2 cellular contexts compared by ENCODE assay signal in the genomic region with DNA sequence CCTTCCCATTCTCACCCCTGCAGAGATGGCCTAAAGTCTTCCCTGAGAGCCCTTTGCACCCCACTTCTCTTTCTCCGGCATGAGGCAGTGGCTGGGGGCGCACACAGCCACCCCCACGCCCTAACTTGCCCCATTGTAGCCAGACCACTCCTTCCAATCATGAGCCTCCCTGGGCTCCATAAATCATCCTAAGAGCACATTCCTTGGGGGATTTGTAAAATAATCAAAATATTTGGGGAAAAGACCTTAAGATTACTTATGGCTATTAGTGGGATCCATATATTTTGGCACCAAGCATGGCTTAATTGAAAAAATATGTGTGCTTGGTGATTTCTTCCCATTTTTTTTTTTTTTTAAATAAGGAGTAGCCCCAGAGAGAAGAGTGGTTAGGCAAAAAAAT.
TF ChIP-seq lines count a peak whose summit lies in the region.

No MANE protein-coding gene starts in this region.

TF ChIP-seq in GM23338, 12 proteins besides CTCF, POLR2A, EP300 and RAD21 (continues in another document):
- TF ChIP-seq ZNF331 (CRISPR knock-in tag; IDR thresholded peaks at IDR 0.05; ENCODE audit: low read depth) (no peak), ZNF114 (CRISPR knock-in tag; IDR thresholded peaks at IDR 0.05) (no peak), NANOG (IDR thresholded peaks at IDR 0.05; ENCODE audit: borderline replicate concordance) (no peak), EZH2phosphoT487 (IDR thresholded peaks at IDR 0.05; ENCODE audit: unreplicated experiment) (no peak), EZH2 (IDR thresholded peaks at IDR 0.05; ENCODE audit: low read depth, unreplicated experiment) (no peak), POLR2AphosphoS5 (IDR thresholded peaks at IDR 0.05; ENCODE audit: low read depth) (no peak), CREB1 (CRISPR knock-in tag; IDR thresholded peaks at IDR 0.05; ENCODE audit: low read depth) (no peak), JUNB (IDR thresholded peaks at IDR 0.05; ENCODE audit: unreplicated experiment) (no peak), STAT1 (IDR thresholded peaks at IDR 0.05; ENCODE audit: unreplicated experiment) (no peak)
- TF ChIP-seq, protein P1, sequence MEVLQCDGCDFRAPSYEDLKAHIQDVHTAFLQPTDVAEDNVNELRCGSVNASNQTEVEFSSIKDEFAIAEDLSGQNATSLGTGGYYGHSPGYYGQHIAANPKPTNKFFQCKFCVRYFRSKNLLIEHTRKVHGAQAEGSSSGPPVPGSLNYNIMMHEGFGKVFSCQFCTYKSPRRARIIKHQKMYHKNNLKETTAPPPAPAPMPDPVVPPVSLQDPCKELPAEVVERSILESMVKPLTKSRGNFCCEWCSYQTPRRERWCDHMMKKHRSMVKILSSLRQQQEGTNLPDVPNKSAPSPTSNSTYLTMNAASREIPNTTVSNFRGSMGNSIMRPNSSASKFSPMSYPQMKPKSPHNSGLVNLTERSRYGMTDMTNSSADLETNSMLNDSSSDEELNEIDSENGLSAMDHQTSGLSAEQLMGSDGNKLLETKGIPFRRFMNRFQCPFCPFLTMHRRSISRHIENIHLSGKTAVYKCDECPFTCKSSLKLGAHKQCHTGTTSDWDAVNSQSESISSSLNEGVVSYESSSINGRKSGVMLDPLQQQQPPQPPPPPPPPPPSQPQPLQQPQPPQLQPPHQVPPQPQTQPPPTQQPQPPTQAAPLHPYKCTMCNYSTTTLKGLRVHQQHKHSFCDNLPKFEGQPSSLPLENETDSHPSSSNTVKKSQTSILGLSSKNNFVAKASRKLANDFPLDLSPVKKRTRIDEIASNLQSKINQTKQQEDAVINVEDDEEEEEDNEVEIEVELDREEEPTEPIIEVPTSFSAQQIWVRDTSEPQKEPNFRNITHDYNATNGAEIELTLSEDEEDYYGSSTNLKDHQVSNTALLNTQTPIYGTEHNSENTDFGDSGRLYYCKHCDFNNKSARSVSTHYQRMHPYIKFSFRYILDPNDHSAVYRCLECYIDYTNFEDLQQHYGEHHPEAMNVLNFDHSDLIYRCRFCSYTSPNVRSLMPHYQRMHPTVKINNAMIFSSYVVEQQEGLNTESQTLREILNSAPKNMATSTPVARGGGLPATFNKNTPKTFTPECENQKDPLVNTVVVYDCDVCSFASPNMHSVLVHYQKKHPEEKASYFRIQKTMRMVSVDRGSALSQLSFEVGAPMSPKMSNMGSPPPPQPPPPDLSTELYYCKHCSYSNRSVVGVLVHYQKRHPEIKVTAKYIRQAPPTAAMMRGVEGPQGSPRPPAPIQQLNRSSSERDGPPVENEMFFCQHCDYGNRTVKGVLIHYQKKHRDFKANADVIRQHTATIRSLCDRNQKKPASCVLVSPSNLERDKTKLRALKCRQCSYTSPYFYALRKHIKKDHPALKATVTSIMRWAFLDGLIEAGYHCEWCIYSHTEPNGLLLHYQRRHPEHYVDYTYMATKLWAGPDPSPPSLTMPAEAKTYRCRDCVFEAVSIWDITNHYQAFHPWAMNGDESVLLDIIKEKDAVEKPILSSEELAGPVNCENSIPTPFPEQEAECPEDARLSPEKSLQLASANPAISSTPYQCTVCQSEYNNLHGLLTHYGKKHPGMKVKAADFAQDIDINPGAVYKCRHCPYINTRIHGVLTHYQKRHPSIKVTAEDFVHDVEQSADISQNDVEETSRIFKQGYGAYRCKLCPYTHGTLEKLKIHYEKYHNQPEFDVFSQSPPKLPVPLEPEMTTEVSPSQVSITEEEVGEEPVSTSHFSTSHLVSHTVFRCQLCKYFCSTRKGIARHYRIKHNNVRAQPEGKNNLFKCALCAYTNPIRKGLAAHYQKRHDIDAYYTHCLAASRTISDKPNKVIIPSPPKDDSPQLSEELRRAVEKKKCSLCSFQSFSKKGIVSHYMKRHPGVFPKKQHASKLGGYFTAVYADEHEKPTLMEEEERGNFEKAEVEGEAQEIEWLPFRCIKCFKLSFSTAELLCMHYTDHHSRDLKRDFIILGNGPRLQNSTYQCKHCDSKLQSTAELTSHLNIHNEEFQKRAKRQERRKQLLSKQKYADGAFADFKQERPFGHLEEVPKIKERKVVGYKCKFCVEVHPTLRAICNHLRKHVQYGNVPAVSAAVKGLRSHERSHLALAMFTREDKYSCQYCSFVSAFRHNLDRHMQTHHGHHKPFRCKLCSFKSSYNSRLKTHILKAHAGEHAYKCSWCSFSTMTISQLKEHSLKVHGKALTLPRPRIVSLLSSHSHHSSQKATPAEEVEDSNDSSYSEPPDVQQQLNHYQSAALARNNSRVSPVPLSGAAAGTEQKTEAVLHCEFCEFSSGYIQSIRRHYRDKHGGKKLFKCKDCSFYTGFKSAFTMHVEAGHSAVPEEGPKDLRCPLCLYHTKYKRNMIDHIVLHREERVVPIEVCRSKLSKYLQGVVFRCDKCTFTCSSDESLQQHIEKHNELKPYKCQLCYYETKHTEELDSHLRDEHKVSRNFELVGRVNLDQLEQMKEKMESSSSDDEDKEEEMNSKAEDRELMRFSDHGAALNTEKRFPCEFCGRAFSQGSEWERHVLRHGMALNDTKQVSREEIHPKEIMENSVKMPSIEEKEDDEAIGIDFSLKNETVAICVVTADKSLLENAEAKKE (CRISPR knock-in tag; IDR thresholded peaks at IDR 0.05) = no peak
- TF ChIP-seq, protein P2, sequence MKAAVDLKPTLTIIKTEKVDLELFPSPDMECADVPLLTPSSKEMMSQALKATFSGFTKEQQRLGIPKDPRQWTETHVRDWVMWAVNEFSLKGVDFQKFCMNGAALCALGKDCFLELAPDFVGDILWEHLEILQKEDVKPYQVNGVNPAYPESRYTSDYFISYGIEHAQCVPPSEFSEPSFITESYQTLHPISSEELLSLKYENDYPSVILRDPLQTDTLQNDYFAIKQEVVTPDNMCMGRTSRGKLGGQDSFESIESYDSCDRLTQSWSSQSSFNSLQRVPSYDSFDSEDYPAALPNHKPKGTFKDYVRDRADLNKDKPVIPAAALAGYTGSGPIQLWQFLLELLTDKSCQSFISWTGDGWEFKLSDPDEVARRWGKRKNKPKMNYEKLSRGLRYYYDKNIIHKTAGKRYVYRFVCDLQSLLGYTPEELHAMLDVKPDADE (IDR thresholded peaks at IDR 0.05) = no peak

TF ChIP-seq in HepG2, 621 proteins besides CTCF, POLR2A, EP300 and RAD21:
- no peak for TF ChIP-seq HNRNPLL (IDR thresholded peaks at IDR 0.05; ENCODE audit: low read depth, low read length, poor library complexity, severe bottlenecking)
- TF ChIP-seq ZNF670 (CRISPR knock-in tag; IDR thresholded peaks at IDR 0.05; ENCODE audit: borderline replicate concordance) = no peak
TF ChIP-seq in HepG2: peak in this region for 0.
